10 cellular contexts compared by ENCODE assay signal in genomic region chr6:163756079-163756478, GRCh38.
DNase-seq lines count a peak whose midpoint lies in the region; ATAC-seq and TF ChIP-seq lines count a peak whose summit lies in the region.
"Had no signal": no experiment of that assay in that cellular context is flagged by ENCODE, and none has a peak within 500 bp of the region (broad histone marks: within the 10 kb centered on the region; RNA-seq: fewer than 3 reads in every experiment).

No MANE protein-coding gene starts in this region.

- H3K27ac ChIP-seq in DOHH2 (ENCODE audit: low read depth, low read length) (peak overlapping the region; percentile 73), thyroid gland (no peak overlapping the region)
- H3K27ac ChIP-seq: C4-2B had no signal

- H3K9me3 ChIP-seq in DOHH2 (ENCODE audit: control insufficient read depth, insufficient read depth, low read length) (no peaks in the 10 kb centered on the region), T-helper 17 cell (ENCODE audit: control insufficient read depth, low read length, poor library complexity, severe bottlenecking) (no peaks in the 10 kb centered on the region), thyroid gland (no peaks in the 10 kb centered on the region)

- peak overlapping the region; percentile 71 for H3K4me2 ChIP-seq in DOHH2 (ENCODE audit: low read length)

- no peaks in the 10 kb centered on the region for H3K9me2 ChIP-seq in DOHH2 (replicated peaks; ENCODE audit: control insufficient read depth, low read length)

- intact Hi-C loops in thyroid gland (cut with DNase I): no loop called here

- ATAC-seq in GM19463 (IDR thresholded peaks at IDR 0.05; ENCODE audit: unreplicated experiment): peak; percentile 100
- ATAC-seq in HG03108 (IDR thresholded peaks at IDR 0.05; ENCODE audit: unreplicated experiment): peak; percentile 100
- peak; percentile 62 for ATAC-seq in T-helper 17 cell

- TF ChIP-seq CTCF in DOHH2 (IDR thresholded peaks at IDR 0.05; ENCODE audit: low read depth, low read length, poor library complexity, severe bottlenecking) (no peak), thyroid gland (IDR thresholded peaks at IDR 0.05) (no peak), endothelial cell (IDR thresholded peaks at IDR 0.05; ENCODE audit: unreplicated experiment) (no peak)

- no peaks in the 10 kb centered on the region for H3K36me3 Mint-ChIP-seq in T-helper 17 cell (ENCODE audit: low read depth)
- H3K36me3 Mint-ChIP-seq in endothelial cell (ENCODE audit: low read depth, unreplicated experiment): no peaks in the 10 kb centered on the region

- H3K27me3 ChIP-seq in DOHH2 (ENCODE audit: control insufficient read depth, low read length) (no peaks in the 10 kb centered on the region), thyroid gland (no peaks in the 10 kb centered on the region)

- H3F3A ChIP-seq in DOHH2 (ENCODE audit: control insufficient read depth, insufficient read depth): peaks cover 10% of the 10 kb centered on the region

- H4K20me1 ChIP-seq in DOHH2 (ENCODE audit: control insufficient read depth, insufficient read depth, low read depth, low read length): no peaks in the 10 kb centered on the region

- H3K4me1 ChIP-seq in DOHH2 (ENCODE audit: control insufficient read depth, low read length) (peaks cover 44% of the 10 kb centered on the region), thyroid gland (no peaks in the 10 kb centered on the region)

- H3K4me1 Mint-ChIP-seq in T-helper 17 cell (no peaks in the 10 kb centered on the region), endothelial cell (ENCODE audit: unreplicated experiment) (no peaks in the 10 kb centered on the region)

- DNase-seq in T-helper 17 cell (no peak), DMS153 (lab: John Stamatoyannopoulos, UW) (no peak), thyroid gland (no peak), AG08395 (ENCODE audit: low spot score) (no peak), endothelial cell (ENCODE audit: low spot score) (no peak)
- DNase-seq: T-helper 2 cell had no signal

- H3K4me3 ChIP-seq in DOHH2 (ENCODE audit: low read length): peak overlapping the region; percentile 42
- H3K4me3 ChIP-seq in thyroid gland (replicated peaks in 1 of 3): no peak overlapping the region

- H3K9me3 Mint-ChIP-seq in endothelial cell (ENCODE audit: unreplicated experiment): no peaks in the 10 kb centered on the region

- no peaks in the 10 kb centered on the region for H3K79me2 ChIP-seq in DOHH2 (ENCODE audit: control insufficient read depth, low read length)

- no peaks in the 10 kb centered on the region for H3K36me3 ChIP-seq in DOHH2 (ENCODE audit: control insufficient read depth, low read length)
- H3K36me3 ChIP-seq in thyroid gland: no peaks in the 10 kb centered on the region

- WGBS in thyroid gland, 2 donors: 82 to 85% methylated on average over 4 of the region's 4 CpGs

- H3K4me3 Mint-ChIP-seq in T-helper 17 cell (no peak overlapping the region), endothelial cell (ENCODE audit: unreplicated experiment) (no peak overlapping the region)

- H3K27me3 Mint-ChIP-seq in T-helper 17 cell: peaks cover 16% of the 10 kb centered on the region
- peaks cover 3% of the 10 kb centered on the region for H3K27me3 Mint-ChIP-seq in endothelial cell (ENCODE audit: unreplicated experiment)

- no peak overlapping the region for H3K27ac Mint-ChIP-seq in T-helper 17 cell
- H3K27ac Mint-ChIP-seq in endothelial cell (ENCODE audit: unreplicated experiment): no peak overlapping the region

- TF ChIP-seq POLR2A in thyroid gland (IDR thresholded peaks at IDR 0.05): no peak
